8 cellular contexts compared by ENCODE assay signal in genomic region chr17:54968259-54968953, GRCh38. TPM values are rescaled to one million over a fixed set of nuclear protein-coding genes. Genes with fewer than 3 reads are reported as not detected.
A peak's percentile ranks its signal among the peaks of the same experiment; 100 is the strongest.
DNase-seq lines count a peak whose midpoint lies in the region; ATAC-seq and TF ChIP-seq lines count a peak whose summit lies in the region.

TSS of gene COX11 (minus strand) at chr17:54968654. CDS start at chr17:54968646, 8 bp downstream.
TSS of gene STXBP4 (plus strand) at chr17:54968765. CDS start at chr17:54986220, 17,455 bp downstream.

- ATAC-seq in HG02852 (IDR thresholded peaks at IDR 0.05; ENCODE audit: unreplicated experiment) (peak; percentile 91), left cardiac atrium (peak; percentile 99)

- TF ChIP-seq CTCF in GM13977 (IDR thresholded peaks at IDR 0.05; ENCODE audit: extremely low read depth, insufficient read depth, missing control alignments) (peak; percentile 55), type B pancreatic cell (conservative IDR thresholded peaks at IDR 0.05) (peak; percentile 57)

- H3K27me3 Mint-ChIP-seq in type B pancreatic cell, result no peaks in the 10 kb centered on the region

- peaks cover 25% of the 10 kb centered on the region for H3K4me1 Mint-ChIP-seq in type B pancreatic cell (ENCODE audit: unreplicated experiment)

- H3K4me3 Mint-ChIP-seq in type B pancreatic cell, result no peak within 1 kb of the TSS

- no peaks in the 10 kb centered on the region for H3K9me3 Mint-ChIP-seq in type B pancreatic cell

- peaks cover 8% of the 10 kb centered on the region for H3K36me3 Mint-ChIP-seq in type B pancreatic cell

- no peak within 1 kb of the TSS for H3K27ac Mint-ChIP-seq in type B pancreatic cell

- intact Hi-C loops in left cardiac atrium (cut with DNase I) (no loop called here), posterior cingulate gyrus (cut with DNase I) (loop anchor here (2.0 to 5.0 kb wide), 2 partner anchors 68 to 269 kb away; partner anchors contain the start of gene TOM1L1)

- in situ Hi-C loops in GM13977 (cut with MboI; ENCODE audit: low pct_unique_long_range_greater_than_20kb, low sequenced_read_pairs, unreplicated experiment), result no loop called here

- DNase-seq in GM13977 (ENCODE audit: low spot score) (peak; percentile 90), NCI-H1436 (lab: John Stamatoyannopoulos, UW) (peak; percentile 97), SW 1271 (lab: John Stamatoyannopoulos, UW) (peak; percentile 78 to 95), amniotic stem cell (lab: John Stamatoyannopoulos, UW) (peak; percentile 87), left cardiac atrium (peak; percentile 95), posterior cingulate gyrus (peak; percentile 87 to 99 (median 96)), type B pancreatic cell (ENCODE audit: extremely low spot score, unreplicated experiment) (peak; percentile 96)

RNA-seq across cellular contexts. Expression of gene COX11, which starts in this region (rescaled TPM):
- 10 to 100 TPM; 45.4 to 64.2 TPM for total RNA-seq in left cardiac atrium
- total RNA-seq in type B pancreatic cell (ENCODE audit: low replicate concordance), result 53.6 and 79.8 TPM in 2 replicates

RNA-seq across cellular contexts. Expression of gene STXBP4, which starts in this region (rescaled TPM):
- total RNA-seq in left cardiac atrium (1 to 10 TPM; 8.0 to 8.9 TPM), type B pancreatic cell (ENCODE audit: low replicate concordance) (14.6 and 23.7 TPM in 2 replicates)

Comparison
In these comparisons a context has a peak if more than half of its experiments do, and no peak if none do; other contexts are left out.
1. Peak in every context shown above with its lines: DNase-seq and ATAC-seq.